ENCODE assay signal across 8 cellular contexts in genomic region chr20:13468166-13468565, GRCh38.
"Had no signal": no experiment of that assay in that cellular context is flagged by ENCODE, and none has a peak within 500 bp of the region (broad histone marks: within the 10 kb centered on the region; RNA-seq: fewer than 3 reads in every experiment).

No MANE protein-coding gene starts in this region.

- DNase-seq: GM23248, GOT3, H7, HFFc6, IMR-90 had no signal

- H3K36me3 ChIP-seq: HAP-1 had no signal

- H3K27ac ChIP-seq: GM23248 had no signal

- FAIRE-seq: HTR-8/SVneo, K562 had no signal

- H2AFZ ChIP-seq: GM23248 had no signal

- H3K4me3 ChIP-seq: GM23248, HAP-1, K562 had no signal

- H3K9ac ChIP-seq: GM23248 had no signal

- H3K4me3 Mint-ChIP-seq: HFFc6 had no signal

- H3K27ac Mint-ChIP-seq: HFFc6 had no signal
